ENCODE assay signal across 18 cellular contexts in genomic region chr4:148300877-148301276, GRCh38.
DNase-seq lines count a peak whose midpoint lies in the region; ATAC-seq, FAIRE-seq and TF ChIP-seq lines count a peak whose summit lies in the region.
"Had no signal": no experiment of that assay in that cellular context is flagged by ENCODE, and none has a peak within 500 bp of the region (broad histone marks: within the 10 kb centered on the region; RNA-seq: fewer than 3 reads in every experiment).

No MANE protein-coding gene starts in this region.

- CTCF ChIA-PET in K562 (lab: Yijun Ruan, JAX; ENCODE audit: low intra/inter-chr PET ratio), result no interaction called here

- no peaks in the 10 kb centered on the region for H3K27me3 ChIP-seq in K562 (ENCODE audit: control insufficient read depth in 2 of 2, insufficient read depth in 2 of 2, low read length in 2 of 2)

- H2AFZ ChIP-seq in K562 (ENCODE audit: low read depth, low read length), result no peak overlapping the region

- no peak overlapping the region for H3K9ac ChIP-seq in K562 (ENCODE audit: insufficient read depth in 1 of 2, low read depth in 2 of 2, low read length in 2 of 2)

- H4K20me1 ChIP-seq in K562 (replicated peaks; ENCODE audit: control insufficient read depth, insufficient read depth, low read length), result no peaks in the 10 kb centered on the region

- H3K4me3 ChIP-seq in NB4 (ENCODE audit: low read depth, low read length) (no peak overlapping the region), K562 (no peak overlapping the region)
- H3K4me3 ChIP-seq: A549, SK-N-MC had no signal

- FAIRE-seq in K562 (lab: Jason Lieb, UNC), result no peak
- FAIRE-seq: A549, HepG2 had no signal

- no TSS peak for BruUV-seq in K562 (replicated peaks; lab: Mats Ljungman, UMichigan)

- WGBS in K562 (ENCODE audit: insufficient coverage, low coverage, missing lambda C conversion rate), result 0% methylated on average over 1 of the region's 1 CpG

- in situ Hi-C loops in K562 (cut with MboI), result no loop called here

- no peaks in the 10 kb centered on the region for H3K9me3 ChIP-seq in K562 (replicated peaks; ENCODE audit: control insufficient read depth, insufficient read depth, low read depth, low read length)
- H3K9me3 ChIP-seq: A549 had no signal

- DNase-seq in NCI-H82 (lab: John Stamatoyannopoulos, UW), result peak; percentile 22
- DNase-seq in NCI-H82 treated with DMSO at 0.1 percent for 48 hours (lab: John Stamatoyannopoulos, UW; ENCODE audit: unreplicated experiment), result no peak
- DNase-seq in NB4 (ENCODE audit: low read depth), result peak; percentile 6
- peak in 2 of 4 experiments; percentile 7 to 16 for DNase-seq in K562 (ENCODE audit: extremely low read depth in 1 of 4, low spot score in 3 of 4)
- DNase-seq in SW480 (ENCODE audit: low spot score), result no peak
- no peak for DNase-seq in dedifferentiated amniotic fluid mesenchymal stem cell (ENCODE audit: extremely low spot score)
- DNase-seq: C1 segment of cervical spinal cord, DMS153, Kasumi-1, NCI-H187 treated with DMSO at 0.1 percent for 48 hours, NCI-H446 treated with DMSO at 0.1 percent for 48 hours, T-cell had no signal

- H3K79me2 ChIP-seq in K562 (ENCODE audit: control insufficient read depth, insufficient read depth, low read length), result no peaks in the 10 kb centered on the region

- no peak overlapping the region for H3K27ac ChIP-seq in K562 (ENCODE audit: extremely low read depth, low read depth, low read length)
- H3K27ac ChIP-seq: A549, SK-N-MC had no signal

- ATAC-seq in K562 (no peak), GM21786 (IDR thresholded peaks at IDR 0.05; ENCODE audit: unreplicated experiment) (no peak), GM21423 (IDR thresholded peaks at IDR 0.05; ENCODE audit: unreplicated experiment) (no peak)
- ATAC-seq: A549, HepG2, Panc1, T-cell had no signal

- no peak for TF ChIP-seq RAD21 in K562 (CRISPR knock-in tag; conservative IDR thresholded peaks at IDR 0.05 in 1 of 2, IDR thresholded peaks at IDR 0.05 in 1 of 2)

- H3K9me1 ChIP-seq in K562 (ENCODE audit: control insufficient read depth, insufficient read depth, low read length), result no peaks in the 10 kb centered on the region

- no peak for TF ChIP-seq EP300 in K562 (IDR thresholded peaks at IDR 0.05; ENCODE audit: low read length)

- TF ChIP-seq POLR2A in NB4 (IDR thresholded peaks at IDR 0.05; ENCODE audit: extremely low read depth, insufficient read length) (no peak), K562 (conservative IDR thresholded peaks at IDR 0.05) (no peak)

- no peak overlapping the region for H3K4me2 ChIP-seq in K562 (ENCODE audit: insufficient read depth, low read length)
- H3K4me2 ChIP-seq: A549 had no signal

- no peaks in the 10 kb centered on the region for H3K4me1 ChIP-seq in K562 (replicated peaks in 1 of 2; ENCODE audit: control insufficient read depth in 2 of 2, insufficient read depth in 2 of 2, low read length in 2 of 2)
- H3K4me1 ChIP-seq: A549 had no signal

- TF ChIP-seq CTCF in NB4 (IDR thresholded peaks at IDR 0.05; ENCODE audit: low read depth, low read length) (no peak), K562 (IDR thresholded peaks at IDR 0.05 in 2 of 3, conservative IDR thresholded peaks at IDR 0.05 in 1 of 3; ENCODE audit: insufficient read depth in 2 of 3, low read depth in 1 of 3, low read length in 3 of 3) (no peak)

- H3K36me3 ChIP-seq in K562 (ENCODE audit: control insufficient read depth, insufficient read depth, low read length), result no peaks in the 10 kb centered on the region

- POLR2A ChIA-PET in K562 (lab: Yijun Ruan, JAX), result no interaction called here

- intact Hi-C loops in K562 (cut with micrococcal nuclease), result no loop called here

TF ChIP-seq in K562, 482 proteins besides CTCF, POLR2A, EP300 and RAD21:
- TF ChIP-seq RFX7 (CRISPR knock-in tag; IDR thresholded peaks at IDR 0.05) (no peak), CEBPG (CRISPR knock-in tag; IDR thresholded peaks at IDR 0.05) (no peak), CEBPG (tag; conservative IDR thresholded peaks at IDR 0.05 in 1 of 2, IDR thresholded peaks at IDR 0.05 in 1 of 2) (no peak), ZFP30 (CRISPR knock-in tag; IDR thresholded peaks at IDR 0.05; ENCODE audit: borderline replicate concordance) (no peak), ZFP36 (IDR thresholded peaks at IDR 0.05; ENCODE audit: low read depth, low read length, partially characterized antibody) (peak; percentile 80), EP400 (IDR thresholded peaks at IDR 0.05) (no peak), FOXJ3 (CRISPR knock-in tag; IDR thresholded peaks at IDR 0.05) (no peak), TCF3 (CRISPR knock-in tag; IDR thresholded peaks at IDR 0.05) (no peak)
- TF ChIP-seq, protein P1, sequence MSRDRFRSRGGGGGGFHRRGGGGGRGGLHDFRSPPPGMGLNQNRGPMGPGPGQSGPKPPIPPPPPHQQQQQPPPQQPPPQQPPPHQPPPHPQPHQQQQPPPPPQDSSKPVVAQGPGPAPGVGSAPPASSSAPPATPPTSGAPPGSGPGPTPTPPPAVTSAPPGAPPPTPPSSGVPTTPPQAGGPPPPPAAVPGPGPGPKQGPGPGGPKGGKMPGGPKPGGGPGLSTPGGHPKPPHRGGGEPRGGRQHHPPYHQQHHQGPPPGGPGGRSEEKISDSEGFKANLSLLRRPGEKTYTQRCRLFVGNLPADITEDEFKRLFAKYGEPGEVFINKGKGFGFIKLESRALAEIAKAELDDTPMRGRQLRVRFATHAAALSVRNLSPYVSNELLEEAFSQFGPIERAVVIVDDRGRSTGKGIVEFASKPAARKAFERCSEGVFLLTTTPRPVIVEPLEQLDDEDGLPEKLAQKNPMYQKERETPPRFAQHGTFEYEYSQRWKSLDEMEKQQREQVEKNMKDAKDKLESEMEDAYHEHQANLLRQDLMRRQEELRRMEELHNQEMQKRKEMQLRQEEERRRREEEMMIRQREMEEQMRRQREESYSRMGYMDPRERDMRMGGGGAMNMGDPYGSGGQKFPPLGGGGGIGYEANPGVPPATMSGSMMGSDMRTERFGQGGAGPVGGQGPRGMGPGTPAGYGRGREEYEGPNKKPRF (IDR thresholded peaks at IDR 0.05; ENCODE audit: low read depth, low read length), result no peak
- TF ChIP-seq, protein P2, sequence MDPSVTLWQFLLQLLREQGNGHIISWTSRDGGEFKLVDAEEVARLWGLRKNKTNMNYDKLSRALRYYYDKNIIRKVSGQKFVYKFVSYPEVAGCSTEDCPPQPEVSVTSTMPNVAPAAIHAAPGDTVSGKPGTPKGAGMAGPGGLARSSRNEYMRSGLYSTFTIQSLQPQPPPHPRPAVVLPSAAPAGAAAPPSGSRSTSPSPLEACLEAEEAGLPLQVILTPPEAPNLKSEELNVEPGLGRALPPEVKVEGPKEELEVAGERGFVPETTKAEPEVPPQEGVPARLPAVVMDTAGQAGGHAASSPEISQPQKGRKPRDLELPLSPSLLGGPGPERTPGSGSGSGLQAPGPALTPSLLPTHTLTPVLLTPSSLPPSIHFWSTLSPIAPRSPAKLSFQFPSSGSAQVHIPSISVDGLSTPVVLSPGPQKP (CRISPR knock-in tag; IDR thresholded peaks at IDR 0.05), result no peak
TF ChIP-seq in K562: peak in this region for 1.

Comparison
In these comparisons a context has a peak if more than half of its experiments do, and no peak if none do; other contexts are left out.
1. DNase-seq: peak in NCI-H82 (single experiment) and NB4 (single experiment); none in NCI-H82 treated with DMSO at 0.1 percent for 48 hours (single experiment), SW480 (single experiment) and dedifferentiated amniotic fluid mesenchymal stem cell (single experiment).